21 cellular contexts compared by ENCODE assay signal in the genomic region with DNA sequence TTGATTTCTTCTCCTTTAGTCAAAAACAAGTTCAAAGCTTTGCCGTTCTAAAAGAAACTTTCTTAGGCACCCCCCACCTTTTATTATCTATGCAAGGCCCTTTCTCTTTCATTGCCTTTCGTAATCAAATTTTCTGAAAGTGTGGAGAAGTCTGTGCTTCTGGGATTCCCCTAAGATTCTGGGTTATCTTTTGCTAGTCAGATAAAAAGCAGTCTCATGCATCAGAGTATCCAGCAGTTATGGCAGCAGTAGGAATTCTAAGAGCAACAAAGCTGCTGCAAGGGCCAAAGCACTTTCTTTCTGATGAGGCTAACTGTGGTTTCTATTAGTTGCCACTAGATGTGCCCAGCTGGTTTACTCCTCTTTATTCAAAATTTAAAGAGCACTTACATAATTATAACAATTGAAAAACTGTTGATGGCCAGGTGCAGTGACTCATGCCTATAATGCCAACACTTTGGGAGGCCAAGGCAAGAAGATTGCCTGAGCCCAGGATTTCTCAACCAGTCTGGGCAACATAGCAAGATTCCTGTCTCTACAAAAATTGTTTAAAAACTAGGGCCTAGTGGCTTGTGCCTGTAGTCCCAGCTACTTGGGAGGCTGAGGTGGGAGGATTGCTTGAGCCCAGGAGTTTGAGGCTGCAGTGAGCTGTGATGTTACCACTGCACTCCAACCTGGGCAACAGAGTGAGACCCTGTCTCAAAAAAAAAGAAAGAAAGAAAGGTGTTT.
"Had no signal": no experiment of that assay in that cellular context is flagged by ENCODE, and none has a peak within 500 bp of the region (broad histone marks: within the 10 kb centered on the region; RNA-seq: fewer than 3 reads in every experiment).

No MANE protein-coding gene starts in this region.

- H3K4me1 ChIP-seq: left ventricle myocardium inferior, neural progenitor cell, prostate gland, right atrium auricular region, tibial nerve, uterus had no signal

- H3K36me3 ChIP-seq: left ventricle myocardium inferior, neural progenitor cell, prostate gland, right atrium auricular region, tibial nerve, uterus, WERI-Rb-1 had no signal

- H3K27ac Mint-ChIP-seq: activated CD4-positive, alpha-beta memory T cell treated with anti-CD3 and anti-CD28 coated beads for 36 hours; activated CD4-positive, alpha-beta T cell treated with anti-CD3 and anti-CD28 coated beads for 36 hours; activated naive CD8-positive, alpha-beta T cell; naive B cell; neural progenitor cell; stimulated activated naive CD8-positive, alpha-beta T cell treated with anti-CD3 and anti-CD28 coated beads, Interleukin-15, Interleukin-2, amounts not matched to agents 100 ng/mL and 50 ng/mL, for 24 hours had no signal

- H3K4me1 Mint-ChIP-seq: naive B cell, neural progenitor cell had no signal

- H3K36me3 Mint-ChIP-seq: activated CD4-positive, alpha-beta memory T cell treated with anti-CD3 and anti-CD28 coated beads for 36 hours; activated naive CD8-positive, alpha-beta T cell; naive B cell; neural progenitor cell had no signal

- H3K4me3 ChIP-seq: left ventricle myocardium inferior, mucosa of descending colon, neural progenitor cell, prostate gland, right atrium auricular region, tibial nerve, uterus had no signal

- ATAC-seq: activated CD4-positive, alpha-beta T cell treated with anti-CD3 and anti-CD28 coated beads for 36 hours; mucosa of descending colon had no signal

- H3K27me3 Mint-ChIP-seq: activated CD4-positive, alpha-beta memory T cell treated with anti-CD3 and anti-CD28 coated beads for 36 hours; stimulated activated naive CD8-positive, alpha-beta T cell treated with anti-CD3 and anti-CD28 coated beads, Interleukin-15, Interleukin-2, amounts not matched to agents 100 ng/mL and 50 ng/mL, for 24 hours had no signal

- DNase-seq: activated CD4-positive, alpha-beta memory T cell treated with anti-CD3 and anti-CD28 coated beads for 36 hours; activated CD4-positive, alpha-beta T cell treated with anti-CD3 and anti-CD28 coated beads for 36 hours; activated T-cell treated with anti-CD3 and anti-CD28 coated beads for 4 hours; amniotic stem cell; caudate nucleus; head of caudate nucleus; kidney glomerular epithelial cell; left ventricle myocardium inferior; mucosa of descending colon; naive B cell; stimulated activated CD4-positive, alpha-beta T cell treated with anti-CD3 and anti-CD28 coated beads, Interleukin-2, amount 100 ng/mL, for 48 hours; T-helper 2 cell; uterus; WERI-Rb-1 had no signal

- H3K27me3 ChIP-seq: neural progenitor cell, right atrium auricular region, tibial nerve, uterus had no signal

- H3K27ac ChIP-seq: epithelial cell of prostate, left ventricle myocardium inferior, neural progenitor cell, prostate gland, right atrium auricular region, tibial nerve, uterus, WERI-Rb-1 had no signal

- H3K4me3 Mint-ChIP-seq: activated CD4-positive, alpha-beta memory T cell treated with anti-CD3 and anti-CD28 coated beads for 36 hours; activated CD4-positive, alpha-beta T cell treated with anti-CD3 and anti-CD28 coated beads for 36 hours; activated naive CD8-positive, alpha-beta T cell; naive B cell; neural progenitor cell; stimulated activated naive CD8-positive, alpha-beta T cell treated with anti-CD3 and anti-CD28 coated beads, Interleukin-15, Interleukin-2, amounts not matched to agents 100 ng/mL and 50 ng/mL, for 24 hours had no signal

- H3K4me2 ChIP-seq: neural progenitor cell had no signal

- H2AFZ ChIP-seq: neural progenitor cell had no signal
